8 cellular contexts compared by ENCODE assay signal in genomic region chr13:112688560-112689497, GRCh38. TPM values are rescaled to one million over a fixed set of nuclear protein-coding genes. Genes with fewer than 3 reads are reported as not detected.
DNase-seq lines count a peak whose midpoint lies in the region; ATAC-seq and TF ChIP-seq lines count a peak whose summit lies in the region.

No MANE protein-coding gene starts in this region.

- no peaks in the 10 kb centered on the region for H3K9me3 ChIP-seq in BLaER1 treated with 17β-estradiol and CSF1 and Interleukin-3, amounts not matched to agents 10 nM and 100 nM (replicated peaks in 1 of 11)
- no peaks in the 10 kb centered on the region for H3K9me3 ChIP-seq in WERI-Rb-1 (ENCODE audit: severe bottlenecking)
- no peaks in the 10 kb centered on the region for H3K9me3 ChIP-seq in mesodermal cell (ENCODE audit: control insufficient read depth, low read length)

- ATAC-seq in HG03354 (IDR thresholded peaks at IDR 0.05; ENCODE audit: poor library complexity, severe bottlenecking, unreplicated experiment) (peak; percentile 15), HG03175 (IDR thresholded peaks at IDR 0.05; ENCODE audit: unreplicated experiment) (no peak)
- peak; percentile 8 for ATAC-seq in stimulated activated memory B cell treated with anti-CD40 and anti-IgM and Interleukin-4, amounts not matched to agents 10 μg/mL and 1 μg/mL and 100 μg/mL, for 72 hours

- peaks cover 40% of the 10 kb centered on the region for H3K4me1 Mint-ChIP-seq in stimulated activated memory B cell treated with anti-CD40 and anti-IgM and Interleukin-4, amounts not matched to agents 10 μg/mL and 1 μg/mL and 100 μg/mL, for 72 hours

- no peaks in the 10 kb centered on the region for H3K36me3 Mint-ChIP-seq in stimulated activated memory B cell treated with anti-CD40 and anti-IgM and Interleukin-4, amounts not matched to agents 10 μg/mL and 1 μg/mL and 100 μg/mL, for 72 hours

- no peaks in the 10 kb centered on the region for H3K27me3 ChIP-seq in BLaER1 treated with 17β-estradiol and CSF1 and Interleukin-3, amounts not matched to agents 10 nM and 100 nM
- no peaks in the 10 kb centered on the region for H3K27me3 ChIP-seq in WERI-Rb-1 (ENCODE audit: insufficient read depth, low read depth, severe bottlenecking)

- H3K27me3 Mint-ChIP-seq in stimulated activated memory B cell treated with anti-CD40 and anti-IgM and Interleukin-4, amounts not matched to agents 10 μg/mL and 1 μg/mL and 100 μg/mL, for 72 hours = no peaks in the 10 kb centered on the region

- peak overlapping the region; percentile 88 to 100 (median 98) for H3K4me3 ChIP-seq in BLaER1 treated with 17β-estradiol and CSF1 and Interleukin-3, amounts not matched to agents 10 nM and 100 nM
- no peak overlapping the region; the same call in 1 of the 2 replicates for H3K4me3 ChIP-seq in WERI-Rb-1 (ENCODE audit: low read depth, low read length)
- H3K4me3 ChIP-seq in choroid plexus epithelial cell (ENCODE audit: low read depth, low read length) = peak overlapping the region; percentile 66
- H3K4me3 ChIP-seq in mesodermal cell (ENCODE audit: extremely low read depth, insufficient read depth, low read length, poor library complexity, severe bottlenecking) = peak overlapping the region; percentile 95

- H3K36me3 ChIP-seq in BLaER1 treated with 17β-estradiol and CSF1 and Interleukin-3, amounts not matched to agents 10 nM and 100 nM = 0 out of 22 replicates have a peak, but pooled peaks cover 0 to 13% (median 0%) of the 10 kb centered on the region in 11 experiments
- H3K36me3 ChIP-seq in WERI-Rb-1 (no peaks in the 10 kb centered on the region; the same call in 1 of the 2 replicates), mesodermal cell (ENCODE audit: control insufficient read depth, insufficient read depth, low read length) (no peaks in the 10 kb centered on the region)

- peak overlapping the region; percentile 85 to 99 (median 95) for H3K4me2 ChIP-seq in BLaER1 treated with 17β-estradiol and CSF1 and Interleukin-3, amounts not matched to agents 10 nM and 100 nM

- H4K20me1 ChIP-seq in BLaER1 treated with 17β-estradiol and CSF1 and Interleukin-3, amounts not matched to agents 10 nM and 100 nM = peaks cover 22 to 37% (median 24%) of the 10 kb centered on the region in 11 experiments; a peak in 20 of 22 replicates

- no peaks in the 10 kb centered on the region for H3K9me3 Mint-ChIP-seq in stimulated activated memory B cell treated with anti-CD40 and anti-IgM and Interleukin-4, amounts not matched to agents 10 μg/mL and 1 μg/mL and 100 μg/mL, for 72 hours

- DNase-seq in WERI-Rb-1 (no peak), choroid plexus epithelial cell (ENCODE audit: low read depth) (no peak), RPMI8226 (no peak)

- H3K27ac Mint-ChIP-seq in stimulated activated memory B cell treated with anti-CD40 and anti-IgM and Interleukin-4, amounts not matched to agents 10 μg/mL and 1 μg/mL and 100 μg/mL, for 72 hours = peak overlapping the region; percentile 86

- H3K4me1 ChIP-seq in BLaER1 treated with 17β-estradiol and CSF1 and Interleukin-3, amounts not matched to agents 10 nM and 100 nM = peaks cover 41 to 55% (median 52%) of the 10 kb centered on the region in 10 experiments
- H3K4me1 ChIP-seq in mesodermal cell (ENCODE audit: control insufficient read depth, insufficient read depth, low read length, poor library complexity, severe bottlenecking) = peaks cover 22% of the 10 kb centered on the region

- peak overlapping the region; percentile 92 to 97 (median 95) for H3K9ac ChIP-seq in BLaER1 treated with 17β-estradiol and CSF1 and Interleukin-3, amounts not matched to agents 10 nM and 100 nM

- H3K4me3 Mint-ChIP-seq in stimulated activated memory B cell treated with anti-CD40 and anti-IgM and Interleukin-4, amounts not matched to agents 10 μg/mL and 1 μg/mL and 100 μg/mL, for 72 hours = peak overlapping the region; percentile 82

- H3K27ac ChIP-seq in BLaER1 treated with 17β-estradiol and CSF1 and Interleukin-3, amounts not matched to agents 10 nM and 100 nM = peak overlapping the region; percentile 88 to 94 (median 91)
- H3K27ac ChIP-seq in WERI-Rb-1 (peak overlapping the region; percentile 79), mesodermal cell (ENCODE audit: low read depth, low read length, severe bottlenecking) (peak overlapping the region; percentile 73)

- TF ChIP-seq CTCF in WERI-Rb-1 (IDR thresholded peaks at IDR 0.05; ENCODE audit: low read depth, low read length) (0 out of 2 replicates have a peak, but pooled peaks have one; percentile 18), choroid plexus epithelial cell (conservative IDR thresholded peaks at IDR 0.05; ENCODE audit: low read depth, low read length) (no peak)

- WGBS in mesodermal cell (ENCODE audit: insufficient coverage in 2 of 2), 2 experiments = 63 to 67% methylated on average over 14 to 18 of the region's 22 CpGs

RNA-seq across cellular contexts. Expression of gene ATP11A, which starts 1.0 kb away (rescaled TPM):
- polyA plus RNA-seq in mesodermal cell (2013, experiment 1 of 2) = 44.3 TPM
- polyA plus RNA-seq in mesodermal cell (2013, experiment 2 of 2) = 38.8 TPM
